23 cellular contexts compared by ENCODE assay signal in genomic region chr14:27845902-27846301, GRCh38.
"Had no signal": no experiment of that assay in that cellular context is flagged by ENCODE, and none has a peak within 500 bp of the region (broad histone marks: within the 10 kb centered on the region; RNA-seq: fewer than 3 reads in every experiment).

No MANE protein-coding gene starts in this region.

- DNase-seq: dorsolateral prefrontal cortex; effector CD4-positive, alpha-beta T cell; foreskin fibroblast; gastrocnemius medialis; left ventricle myocardium superior; nephron progenitor cell; nucleus accumbens; sigmoid colon; stimulated activated CD4-positive, alpha-beta T cell treated with anti-CD3 and anti-CD28 coated beads, Interleukin-4, amount 100 ng/mL, for 4 hours; stimulated activated naive CD8-positive, alpha-beta T cell treated with anti-CD3 and anti-CD28 coated beads, Interleukin-15, Interleukin-2, amounts not matched to agents 100 U/mL and 50 U/mL, for 24 hours; substantia nigra had no signal

- H3K27ac ChIP-seq: dorsolateral prefrontal cortex, epithelial cell of prostate, gastrocnemius medialis, heart left ventricle, hepatocyte, lower lobe of right lung, psoas muscle, sigmoid colon, thoracic aorta, tibial nerve, upper lobe of left lung had no signal

- H3K79me2 ChIP-seq: hepatocyte had no signal

- H3K36me3 ChIP-seq: gastrocnemius medialis, heart left ventricle, lower lobe of right lung, sigmoid colon, thoracic aorta, tibial nerve, upper lobe of left lung had no signal

- H3K9me3 ChIP-seq: gastrocnemius medialis, lower lobe of right lung, psoas muscle, thoracic aorta had no signal

- H3K4me2 ChIP-seq: hepatocyte had no signal

- H3K4me1 ChIP-seq: gastrocnemius medialis, heart left ventricle, lower lobe of right lung, psoas muscle, sigmoid colon, tibial nerve, upper lobe of left lung had no signal

- H3K27me3 ChIP-seq: dorsolateral prefrontal cortex, gastrocnemius medialis, heart left ventricle, hepatocyte, sigmoid colon, tibial nerve, upper lobe of left lung had no signal

- H2AFZ ChIP-seq: hepatocyte had no signal

- ATAC-seq: esophagus mucosa; gastrocnemius medialis; heart left ventricle; left cardiac atrium; left ventricle myocardium superior; naive thymus-derived CD8-positive, alpha-beta T cell; psoas muscle; right cardiac atrium; stimulated activated naive CD8-positive, alpha-beta T cell treated with anti-CD3 and anti-CD28 coated beads, Interleukin-15, Interleukin-2, amounts not matched to agents 100 U/mL and 50 U/mL, for 24 hours had no signal

- H3K4me3 ChIP-seq: dorsolateral prefrontal cortex, gastrocnemius medialis, heart left ventricle, hepatocyte, lower lobe of right lung, psoas muscle, sigmoid colon, thoracic aorta, tibial nerve, upper lobe of left lung had no signal
